In genomic region chr2:106147159-106147558, GRCh38 we compare ENCODE assay signal across 11 cellular contexts. TPM values are rescaled to one million over a fixed set of nuclear protein-coding genes. Genes with fewer than 3 reads are reported as not detected.
DNase-seq lines count a peak whose midpoint lies in the region; ATAC-seq, FAIRE-seq and TF ChIP-seq lines count a peak whose summit lies in the region.
"Had no signal": no experiment of that assay in that cellular context is flagged by ENCODE, and none has a peak within 500 bp of the region (broad histone marks: within the 10 kb centered on the region; RNA-seq: fewer than 3 reads in every experiment).

No MANE protein-coding gene starts in this region.

- peak; percentile 2 for TF ChIP-seq CTCF in choroid plexus epithelial cell (conservative IDR thresholded peaks at IDR 0.05; ENCODE audit: low read depth, low read length)
- no peak for TF ChIP-seq CTCF in nephron progenitor cell (IDR thresholded peaks at IDR 0.05)

- peak overlapping the region; percentile 75 for H3K27ac Mint-ChIP-seq in nephron progenitor cell

- H3K9me3 ChIP-seq in small intestine (ENCODE audit: control insufficient read depth, low read depth): no peaks in the 10 kb centered on the region

- peaks cover 2% of the 10 kb centered on the region for H3K9me3 Mint-ChIP-seq in nephron progenitor cell

- peaks cover 25% of the 10 kb centered on the region for H3K4me1 Mint-ChIP-seq in nephron progenitor cell

- no peak overlapping the region for H3K27ac ChIP-seq in small intestine (ENCODE audit: low read depth in 1 of 2, low read length in 1 of 2)

- H3K4me3 Mint-ChIP-seq in nephron progenitor cell: no peak overlapping the region

- 43 to 56% (median 54%) methylated on average over 3 of the region's 3 CpGs for WGBS in small intestine, 3 donors

- ATAC-seq in HG03571 (IDR thresholded peaks at IDR 0.05; ENCODE audit: unreplicated experiment): no peak

- H3K4me1 ChIP-seq in small intestine (ENCODE audit: control insufficient read depth in 2 of 2, insufficient read depth in 1 of 2, low read depth in 1 of 2, low read length in 1 of 2): no peaks in the 10 kb centered on the region

- no peak for FAIRE-seq in small intestine (lab: Jason Lieb, UNC)
- FAIRE-seq in GM19239 (lab: Jason Lieb, UNC): no peak

- DNase-seq in GM04504 (ENCODE audit: low read depth): peak; percentile 28
- DNase-seq in M059J (ENCODE audit: low read depth): peak; percentile 88
- DNase-seq in choroid plexus epithelial cell (ENCODE audit: low read depth): peak; percentile 60
- DNase-seq in nephron progenitor cell: no peak
- DNase-seq in small intestine: no peak
- no peak for DNase-seq in DMS153 treated with DMSO at 0.1 percent for 48 hours (lab: John Stamatoyannopoulos, UW; ENCODE audit: unreplicated experiment)
- no peak for DNase-seq in GM19239 (ENCODE audit: insufficient read length, low spot score)
- DNase-seq: activated gamma-delta T cell treated with Interleukin-2 at 50 U/mL for 16 hours, NCI-H1048, SHP77 had no signal

- H3K4me3 ChIP-seq in choroid plexus epithelial cell (ENCODE audit: low read depth, low read length) (no peak overlapping the region), small intestine (ENCODE audit: low read depth in 1 of 2, low read length in 2 of 2) (no peak overlapping the region)

- no peaks in the 10 kb centered on the region for H3K36me3 ChIP-seq in small intestine (ENCODE audit: control insufficient read depth in 2 of 2, insufficient read depth in 2 of 2, low read length in 2 of 2)

- H3K27me3 Mint-ChIP-seq in nephron progenitor cell (ENCODE audit: low read depth, poor library complexity): peaks cover 4% of the 10 kb centered on the region

- no peaks in the 10 kb centered on the region for H3K27me3 ChIP-seq in small intestine (ENCODE audit: control insufficient read depth in 2 of 2, insufficient read depth in 2 of 2, low read length in 2 of 2)

- H3K36me3 Mint-ChIP-seq in nephron progenitor cell (ENCODE audit: low read depth): peaks cover 83% of the 10 kb centered on the region

RNA-seq across cellular contexts. Expression of gene UXS1, which starts 46.9 kb away (rescaled TPM):
- total RNA-seq in M059J (2014; rRNA removed; shearing (Covaris generic)): 20.3 and 28.3 TPM in 2 replicates
- 10 to 100 TPM in 1 of 3 donors, 1 to 10 TPM in 2; 5.1 to 16.3 (median 5.6) TPM for polyA plus RNA-seq in small intestine

Comparison
In these comparisons a context has a peak if more than half of its experiments do, and no peak if none do; other contexts are left out.
1. DNase-seq: peak in GM04504 (single experiment), M059J (single experiment) and choroid plexus epithelial cell (single experiment); none in nephron progenitor cell (single experiment), small intestine (single experiment), DMS153 treated with DMSO at 0.1 percent for 48 hours (single experiment) and GM19239 (single experiment).